35 cellular contexts compared by ENCODE assay signal in genomic region chr4:186633844-186634243, GRCh38.
"Had no signal": no experiment of that assay in that cellular context is flagged by ENCODE, and none has a peak within 500 bp of the region (broad histone marks: within the 10 kb centered on the region; RNA-seq: fewer than 3 reads in every experiment).

No MANE protein-coding gene starts in this region.

- H3K27me3 Mint-ChIP-seq: activated CD4-positive, alpha-beta T cell treated with anti-CD3 and anti-CD28 coated beads, Interleukin-2, amount 10 ng/mL, durations not matched to agents 24 days and 14 days; activated naive CD4-positive, alpha-beta T cell treated with anti-CD3 and anti-CD28 coated beads, Interleukin-2, amount 50 U/mL, for 24 hours; activated naive CD8-positive, alpha-beta T cell treated with anti-CD3 and anti-CD28 coated beads, Interleukin-2, amount 10 ng/mL, durations not matched to agents 7 days and 5 days; activated T-cell treated with anti-CD3 and anti-CD28 coated beads, Interleukin-2, amount 50 U/mL, for 24 hours had no signal

- H3K36me3 Mint-ChIP-seq: activated naive CD4-positive, alpha-beta T cell treated with anti-CD3 and anti-CD28 coated beads, Interleukin-2, amount 50 U/mL, for 24 hours; activated naive CD8-positive, alpha-beta T cell treated with anti-CD3 and anti-CD28 coated beads, Interleukin-2, amount 10 ng/mL, durations not matched to agents 7 days and 5 days had no signal

- H3K27me3 ChIP-seq: adrenal gland, body of pancreas, breast epithelium had no signal

- H3K4me3 ChIP-seq: adrenal gland, body of pancreas, breast epithelium, PC-9 had no signal

- H3K4me2 ChIP-seq: PC-9 had no signal

- H3K9me3 Mint-ChIP-seq: activated CD4-positive, alpha-beta T cell treated with anti-CD3 and anti-CD28 coated beads, Interleukin-2, amount 10 ng/mL, durations not matched to agents 24 days and 14 days; activated T-helper 2 cell treated with anti-CD3 and anti-CD28 coated beads, Interferon-gamma antibody, Interleukin-2, Interleukin-4, amounts not matched to agents 10 μg/mL and 5 μg/mL and 100 μg/mL, durations not matched to agents 14 hours and 24 hours and 36 hours had no signal

- H3K36me3 ChIP-seq: adrenal gland, WERI-Rb-1 had no signal

- H3K27ac Mint-ChIP-seq: activated CD4-positive, alpha-beta T cell treated with anti-CD3 and anti-CD28 coated beads, Interleukin-2, amount 10 ng/mL, durations not matched to agents 24 days and 14 days; activated CD8-positive, alpha-beta T cell treated with anti-CD3 and anti-CD28 coated beads, Interleukin-2, amount 10 ng/mL, durations not matched to agents 7 days and 5 days; activated naive CD4-positive, alpha-beta T cell treated with anti-CD3 and anti-CD28 coated beads, Interleukin-2, amount 50 U/mL, for 24 hours; activated naive CD8-positive, alpha-beta T cell treated with anti-CD3 and anti-CD28 coated beads, Interleukin-2, amount 10 ng/mL, durations not matched to agents 7 days and 5 days; activated T-cell treated with anti-CD3 and anti-CD28 coated beads, Interleukin-2, amount 50 U/mL, for 24 hours; activated T-helper 2 cell treated with anti-CD3 and anti-CD28 coated beads, Interferon-gamma antibody, Interleukin-2, Interleukin-4, amounts not matched to agents 10 μg/mL and 5 μg/mL and 100 μg/mL, durations not matched to agents 14 hours and 24 hours and 36 hours had no signal

- H2AFZ ChIP-seq: PC-9 had no signal

- H3K27ac ChIP-seq: adrenal gland, breast epithelium, PC-9, RWPE1, WERI-Rb-1 had no signal

- DNase-seq: activated CD4-positive, alpha-beta T cell treated with anti-CD3 and anti-CD28 coated beads, Interleukin-2, amount 10 ng/mL, durations not matched to agents 24 days and 14 days; activated CD4-positive, alpha-beta T cell treated with anti-CD3 and anti-CD28 coated beads, Interleukin-2, amount 50 U/mL, for 4 hours; activated CD8-positive, alpha-beta T cell treated with anti-CD3 and anti-CD28 coated beads, Interleukin-2, amount 10 ng/mL, durations not matched to agents 7 days and 5 days; activated gamma-delta T cell; activated naive CD4-positive, alpha-beta T cell treated with Interleukin-2 at 50 U/mL for 16 hours; activated naive CD8-positive, alpha-beta T cell treated with anti-CD3 and anti-CD28 coated beads, Interleukin-2, amount 10 ng/mL, durations not matched to agents 7 days and 5 days; activated T-cell treated with anti-CD3 and anti-CD28 coated beads, Interleukin-2, amount 50 U/mL, for 24 hours; adrenal gland; body of pancreas; Kasumi-1; KBM-7; MM.1S; MV-4-11; NCI-H1092 treated with DMSO at 0.1 percent for 48 hours; NCI-H1417; NCI-H146; NCI-H187; NCI-H2029 treated with DMSO at 0.1 percent for 48 hours; NCI-H2107; NCI-H2171; NCI-H510A; NCI-H526; NCI-H748 treated with DMSO at 0.1 percent for 48 hours; NK-92 treated with Interleukin-12 subunit alpha and Interleukin-12 subunit beta, amount 100 ng/mL, for 24 hours; PC-9; SIG-M5; SW 1271; T-helper 1 cell; T1000; WERI-Rb-1 had no signal

- H3K9me3 ChIP-seq: adrenal gland, body of pancreas, breast epithelium had no signal

- H3K4me3 Mint-ChIP-seq: activated CD4-positive, alpha-beta T cell treated with anti-CD3 and anti-CD28 coated beads, Interleukin-2, amount 10 ng/mL, durations not matched to agents 24 days and 14 days; activated CD8-positive, alpha-beta T cell treated with anti-CD3 and anti-CD28 coated beads, Interleukin-2, amount 10 ng/mL, durations not matched to agents 7 days and 5 days; activated naive CD4-positive, alpha-beta T cell treated with anti-CD3 and anti-CD28 coated beads, Interleukin-2, amount 50 U/mL, for 24 hours; activated naive CD8-positive, alpha-beta T cell treated with anti-CD3 and anti-CD28 coated beads, Interleukin-2, amount 10 ng/mL, durations not matched to agents 7 days and 5 days; activated T-cell treated with anti-CD3 and anti-CD28 coated beads, Interleukin-2, amount 50 U/mL, for 24 hours had no signal

- H3K4me1 ChIP-seq: adrenal gland, breast epithelium had no signal

- H3K4me1 Mint-ChIP-seq: activated CD4-positive, alpha-beta T cell treated with anti-CD3 and anti-CD28 coated beads, Interleukin-2, amount 10 ng/mL, durations not matched to agents 24 days and 14 days; activated naive CD4-positive, alpha-beta T cell treated with anti-CD3 and anti-CD28 coated beads, Interleukin-2, amount 50 U/mL, for 24 hours; activated naive CD8-positive, alpha-beta T cell treated with anti-CD3 and anti-CD28 coated beads, Interleukin-2, amount 10 ng/mL, durations not matched to agents 7 days and 5 days had no signal

- ATAC-seq: activated CD8-positive, alpha-beta T cell treated with anti-CD3 and anti-CD28 coated beads, Interleukin-2, amount 10 ng/mL, durations not matched to agents 7 days and 5 days; body of pancreas; Right ventricle myocardium inferior had no signal
